In genomic region chr2:7595181-7595580, GRCh38 we compare ENCODE assay signal across 22 cellular contexts.
"Had no signal": no experiment of that assay in that cellular context is flagged by ENCODE, and none has a peak within 500 bp of the region (broad histone marks: within the 10 kb centered on the region; RNA-seq: fewer than 3 reads in every experiment).

No MANE protein-coding gene starts in this region.

- H3K4me3 Mint-ChIP-seq: activated naive CD4-positive, alpha-beta T cell treated with anti-CD3 and anti-CD28 coated beads for 36 hours; activated T-cell treated with anti-CD3 and anti-CD28 coated beads, Interleukin-2, amount 50 U/mL, for 4 hours; mesothelial cell of epicardium; nephron progenitor cell; stimulated activated naive CD8-positive, alpha-beta T cell treated with anti-CD3 and anti-CD28 coated beads, Interleukin-15, amount 100 ng/mL, for 72 hours; WTC11 had no signal

- H3K9me3 ChIP-seq: prostate gland, right atrium auricular region, suprapubic skin, transverse colon, vagina had no signal

- H3K36me3 ChIP-seq: prostate gland, right atrium auricular region, suprapubic skin, transverse colon, vagina had no signal

- H3K9me3 Mint-ChIP-seq: activated naive CD4-positive, alpha-beta T cell treated with anti-CD3 and anti-CD28 coated beads for 36 hours; mesothelial cell of epicardium had no signal

- H3K27ac Mint-ChIP-seq: activated naive CD4-positive, alpha-beta T cell treated with anti-CD3 and anti-CD28 coated beads for 36 hours; mesothelial cell of epicardium; nephron progenitor cell; stimulated activated naive CD8-positive, alpha-beta T cell treated with anti-CD3 and anti-CD28 coated beads, Interleukin-15, amount 100 ng/mL, for 72 hours; WTC11 had no signal

- H3K27ac ChIP-seq: coronary artery, prostate gland, right atrium auricular region, suprapubic skin, transverse colon, vagina had no signal

- H3K27me3 ChIP-seq: right atrium auricular region, suprapubic skin, transverse colon, vagina had no signal

- H3K36me3 Mint-ChIP-seq: mesothelial cell of epicardium, WTC11 had no signal

- FAIRE-seq: keratinocyte had no signal

- H3K4me3 ChIP-seq: coronary artery, prostate gland, right atrium auricular region, suprapubic skin, transverse colon, vagina had no signal

- H3K4me1 Mint-ChIP-seq: mesothelial cell of epicardium had no signal

- H3K4me1 ChIP-seq: prostate gland, right atrium auricular region, suprapubic skin, transverse colon, vagina had no signal

- H3K27me3 Mint-ChIP-seq: stimulated activated naive CD8-positive, alpha-beta T cell treated with anti-CD3 and anti-CD28 coated beads, Interleukin-15, amount 100 ng/mL, for 72 hours had no signal

- ATAC-seq: activated T-cell treated with anti-CD3 and anti-CD28 coated beads, Interleukin-2, amount 50 U/mL, for 4 hours; left lobe of liver; stimulated activated naive CD8-positive, alpha-beta T cell treated with anti-CD3 and anti-CD28 coated beads, Interleukin-15, amount 100 ng/mL, for 72 hours; WTC11 had no signal

- DNase-seq: activated CD4-positive, alpha-beta T cell treated with anti-CD3 and anti-CD28 coated beads for 48 hours; activated CD8-positive, alpha-beta memory T cell treated with anti-CD3 and anti-CD28 coated beads, Interleukin-2, amount 50 U/mL, for 4 hours; activated naive CD4-positive, alpha-beta T cell treated with anti-CD3 and anti-CD28 coated beads for 36 hours; activated T-cell treated with anti-CD3 and anti-CD28 coated beads, Interleukin-2, amount 50 U/mL, for 4 hours; aorta; foreskin melanocyte; hypothalamus; nephron progenitor cell; occipital lobe; stimulated activated CD4-positive, alpha-beta T cell treated with anti-CD3 and anti-CD28 coated beads, Interleukin-15, amount 100 ng/mL, for 24 hours; stimulated activated CD4-positive, alpha-beta T cell treated with anti-CD3 and anti-CD28 coated beads, Interleukin-4, amount 100 ng/mL, for 1 hour; stimulated activated naive CD8-positive, alpha-beta T cell treated with anti-CD3 and anti-CD28 coated beads, Interleukin-15, amount 100 ng/mL, for 72 hours; transverse colon had no signal
